Comparison of ENCODE assay signal across 8 cellular contexts in the genomic region with DNA sequence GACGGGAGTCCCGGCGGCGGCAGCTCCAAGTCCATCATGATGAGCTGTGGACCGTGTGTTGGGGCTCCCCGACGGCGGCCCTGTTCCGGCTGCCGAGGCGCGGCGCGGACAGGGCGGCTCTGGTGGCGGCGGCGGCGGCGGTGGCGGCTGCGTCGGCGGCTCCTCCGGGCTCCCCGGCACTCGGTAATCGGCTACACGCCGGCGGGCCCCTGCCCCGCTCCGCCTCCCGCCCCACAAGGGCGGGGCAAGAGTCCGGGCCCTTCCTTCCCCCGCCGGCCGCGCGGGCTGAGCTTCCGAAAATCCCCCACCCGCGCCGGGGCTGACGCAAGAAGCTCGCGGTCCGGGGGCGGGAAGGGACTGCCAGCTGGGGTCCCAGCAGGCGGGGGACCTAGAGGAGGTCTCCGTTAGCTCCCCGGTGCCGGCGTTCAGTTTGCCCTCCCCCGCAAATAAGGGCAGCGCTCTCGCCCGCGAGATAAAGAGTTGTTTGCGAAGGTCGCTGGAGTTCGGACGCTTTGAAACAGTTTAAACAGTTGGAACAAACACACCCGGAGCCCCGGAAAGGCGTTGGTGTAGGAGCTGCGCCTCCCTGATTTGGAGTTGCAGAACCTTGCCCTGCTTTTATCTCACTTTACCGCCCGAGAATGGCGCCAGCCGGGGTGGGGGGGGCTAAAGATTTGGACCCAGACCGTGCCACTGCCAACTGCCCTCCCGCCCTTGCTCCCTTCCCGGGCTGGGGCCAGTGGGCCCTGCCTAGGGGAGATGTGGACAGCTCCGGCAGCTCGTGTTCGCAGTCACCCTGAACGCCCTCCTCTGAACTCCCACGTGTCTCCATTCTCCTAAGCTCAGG. TPM values are rescaled to one million over a fixed set of nuclear protein-coding genes. Genes with fewer than 3 reads are reported as not detected.
DNase-seq lines count a peak whose midpoint lies in the region; ATAC-seq and TF ChIP-seq lines count a peak whose summit lies in the region.

TSS of gene NFE2L2 (minus strand) at position 189 of the 847 bp plus-strand sequence. CDS start at position 38, 151 bp downstream.

- TF ChIP-seq CTCF in GM10266 (IDR thresholded peaks at IDR 0.05; ENCODE audit: control insufficient read depth, insufficient read depth, low read depth, missing control alignments) (no peak), suprapubic skin (IDR thresholded peaks at IDR 0.05) (no peak)

- DNase-seq in GM10266 (ENCODE audit: extremely low spot score) (peak; percentile 96), NCI-H1092 (lab: John Stamatoyannopoulos, UW) (peak; percentile 72), SKM-1 treated with dmso at 0.1 percent for 144 hours (lab: John Stamatoyannopoulos, UW; ENCODE audit: unreplicated experiment) (peak; percentile 83), glomerular endothelial cell (ENCODE audit: extremely low read depth, low read depth, low spot score) (no peak), occipital lobe (lab: John Stamatoyannopoulos, UW) (peak; percentile 86), suprapubic skin (ENCODE audit: low spot score in 2 of 2) (peak; percentile 96)
- DNase-seq in activated naive CD4-positive, alpha-beta T cell treated with anti-CD3 and anti-CD28 coated beads, Interleukin-2, amount 50 U/mL, for 72 hours (ENCODE audit: low spot score in 2 of 2), result peak; percentile 92 to 95

- H3K36me3 ChIP-seq in suprapubic skin, result no peaks in the 10 kb centered on the region

- peaks cover 14 to 34% of the 10 kb centered on the region in 2 donors for H3K36me3 Mint-ChIP-seq in activated naive CD4-positive, alpha-beta T cell treated with anti-CD3 and anti-CD28 coated beads, Interleukin-2, amount 50 U/mL, for 72 hours

- peak within 1 kb of the TSS; percentile 97 to 99 for H3K27ac Mint-ChIP-seq in activated naive CD4-positive, alpha-beta T cell treated with anti-CD3 and anti-CD28 coated beads, Interleukin-2, amount 50 U/mL, for 72 hours

- peak within 1 kb of the TSS; percentile 93 for H3K4me3 ChIP-seq in suprapubic skin

- H3K9me3 Mint-ChIP-seq in activated naive CD4-positive, alpha-beta T cell treated with anti-CD3 and anti-CD28 coated beads, Interleukin-2, amount 50 U/mL, for 72 hours, result no peaks in the 10 kb centered on the region

- no peak for TF ChIP-seq EP300 in suprapubic skin (IDR thresholded peaks at IDR 0.05)

- no peaks in the 10 kb centered on the region for H3K9me3 ChIP-seq in suprapubic skin

- peaks cover 66% of the 10 kb centered on the region for H3K4me1 ChIP-seq in suprapubic skin

- peak; percentile 78 to 98 for TF ChIP-seq POLR2A in suprapubic skin (IDR thresholded peaks at IDR 0.05)

- H3K27me3 ChIP-seq in suprapubic skin, result no peaks in the 10 kb centered on the region

- peak within 1 kb of the TSS; percentile 100 for H3K27ac ChIP-seq in suprapubic skin

- WGBS in suprapubic skin, result 0% methylated on average over 28 of the region's 80 CpGs

- peak; percentile 68 for ATAC-seq in HG02588 (IDR thresholded peaks at IDR 0.05; ENCODE audit: unreplicated experiment)
- ATAC-seq in activated naive CD4-positive, alpha-beta T cell treated with anti-CD3 and anti-CD28 coated beads, Interleukin-2, amount 50 U/mL, for 72 hours, result peak; percentile 75 to 81

RNA-seq across cellular contexts. Expression of gene NFE2L2, which starts in this region (rescaled TPM):
- total RNA-seq in activated naive CD4-positive, alpha-beta T cell treated with anti-CD3 and anti-CD28 coated beads, Interleukin-2, amount 50 U/mL, for 72 hours, result 10 to 100 TPM; 44.7 to 82.2 TPM
- 55.9 and 90.2 TPM in 2 replicates for total RNA-seq in glomerular endothelial cell
- 13.4 TPM for total RNA-seq in occipital lobe
- total RNA-seq in suprapubic skin, result 100 to 1,000 TPM; 130 to 180 (median 160) TPM
